1 cellular context compared by ENCODE assay signal in genomic region chr2:157433335-157433890, GRCh38.
TF ChIP-seq lines count a peak whose summit lies in the region.

No MANE protein-coding gene starts in this region.

TF ChIP-seq in SK-N-SH treated with all-trans-retinoic acid at 6 μM for 48 hours, 23 proteins besides CTCF, POLR2A, EP300 and RAD21 (continued from another document):
- TF ChIP-seq TSHZ2 (CRISPR knock-in tag; IDR thresholded peaks at IDR 0.05) = no peak
- TF ChIP-seq GLIS3 (CRISPR knock-in tag; IDR thresholded peaks at IDR 0.05) = no peak
- no peak for TF ChIP-seq ZFP3 (CRISPR knock-in tag; IDR thresholded peaks at IDR 0.05)
